In the genomic region with DNA sequence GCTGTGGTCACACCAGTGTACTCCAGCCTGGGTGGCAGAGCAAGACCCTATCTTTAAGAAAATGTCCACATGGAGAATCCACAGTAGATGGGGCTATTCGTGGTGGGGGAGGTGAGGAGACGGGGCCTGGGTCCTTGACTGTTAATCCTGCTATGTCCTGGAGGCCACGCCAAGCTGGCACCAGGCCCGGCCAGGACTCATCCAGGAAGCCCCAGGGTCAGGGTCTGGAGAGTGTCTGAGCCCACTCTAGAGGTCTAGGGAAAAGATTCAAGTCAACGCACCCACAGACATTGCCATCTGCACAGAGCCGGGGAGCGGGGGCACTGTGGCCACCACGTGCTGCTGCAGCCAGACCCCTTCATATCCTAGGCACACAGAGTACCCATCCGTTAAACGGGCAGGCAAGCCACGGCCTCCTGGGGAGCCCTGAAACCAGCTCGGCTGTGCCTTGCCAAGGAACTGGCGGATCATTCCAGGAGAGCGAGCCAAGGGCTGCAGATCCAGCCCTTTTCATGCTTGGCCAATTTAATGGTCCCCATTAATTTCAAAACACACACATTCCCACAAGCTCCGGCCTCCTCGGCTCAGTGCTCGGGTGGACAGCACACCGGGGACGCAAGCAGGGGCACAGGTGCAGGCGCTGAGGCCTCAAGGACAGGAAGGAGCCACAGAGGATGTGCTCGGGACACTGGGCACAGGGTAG, we compare ENCODE assay signal across 1 cellular context.
TF ChIP-seq lines count a peak whose summit lies in the region.

No MANE protein-coding gene starts in this region.

TF ChIP-seq in IMR-90, 13 proteins besides CTCF, POLR2A, EP300 and RAD21:
- TF ChIP-seq FOS (IDR thresholded peaks at IDR 0.05; ENCODE audit: low read depth, low read length) = no peak
TF ChIP-seq in IMR-90: peak in this region for 0.
